In the genomic region with DNA sequence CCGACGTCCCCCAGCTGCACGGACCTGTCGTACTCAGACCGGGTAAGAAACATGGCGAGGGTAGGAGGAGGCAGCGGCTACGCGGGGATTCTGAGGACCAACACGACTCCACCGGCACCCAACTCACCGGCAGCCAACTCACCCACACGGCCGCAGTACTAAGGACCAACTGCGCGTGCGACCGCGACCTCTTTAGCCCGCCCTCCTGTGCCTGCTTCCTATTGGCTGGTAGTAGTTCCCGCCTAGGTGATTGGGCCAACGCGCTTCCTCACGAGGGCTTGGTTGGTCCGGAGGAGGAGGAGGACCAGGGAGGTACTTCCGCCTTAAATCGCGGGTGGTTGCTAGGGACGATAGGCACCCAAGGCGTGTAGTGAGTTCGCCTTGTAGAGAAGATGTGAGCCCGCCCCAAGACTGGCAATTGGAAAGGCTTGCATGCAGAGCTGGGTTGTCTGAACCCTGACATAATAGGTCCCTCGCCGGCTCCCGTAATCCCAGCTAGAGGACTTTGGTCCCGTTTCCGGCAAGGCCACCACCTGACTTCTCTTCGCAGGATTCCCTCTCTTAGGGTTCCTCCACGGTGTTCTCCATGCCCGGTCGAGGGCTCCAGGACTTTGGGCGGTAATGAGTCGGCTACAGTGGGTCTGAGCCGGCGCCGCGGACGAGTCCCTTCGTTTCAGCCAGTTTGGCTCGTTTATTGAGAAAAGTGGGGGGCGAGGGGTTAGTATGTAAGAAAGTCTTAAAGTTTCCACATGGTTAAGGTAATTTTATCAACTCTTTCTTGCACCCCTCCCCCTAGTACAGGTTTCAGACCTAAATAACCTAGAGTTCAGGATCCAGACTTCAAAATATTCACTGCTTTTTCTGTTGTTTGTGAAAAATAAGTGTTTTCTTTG, we compare ENCODE assay signal across 8 cellular contexts. TPM values are rescaled to one million over a fixed set of nuclear protein-coding genes. Genes with fewer than 3 reads are reported as not detected.
DNase-seq lines count a peak whose midpoint lies in the region; ATAC-seq, FAIRE-seq and TF ChIP-seq lines count a peak whose summit lies in the region.

Gene PSMA5 (minus strand): TSS at position 171 of the 893 bp plus-strand sequence. CDS start 118 bp downstream, at position 53.

- TF ChIP-seq POLR2A in body of pancreas (IDR thresholded peaks at IDR 0.05) = peak; percentile 62 to 93 (median 92)

- H3K9me3 ChIP-seq in body of pancreas = no peaks in the 10 kb centered on the region

- no peak for TF ChIP-seq CTCF in 22Rv1 (IDR thresholded peaks at IDR 0.05)
- TF ChIP-seq CTCF in body of pancreas (IDR thresholded peaks at IDR 0.05) = no peak

- DNase-seq in NCI-H2107 treated with DMSO at 0.1 percent for 48 hours (lab: John Stamatoyannopoulos, UW; ENCODE audit: unreplicated experiment) (peak; percentile 99), body of pancreas (peak; percentile 96 to 99 (median 96)), iPS DF 19.7 (ENCODE audit: low read depth, low spot score) (peak; percentile 98), sciatic nerve (ENCODE audit: low spot score) (peak; percentile 98)

- ATAC-seq in GM18520 (IDR thresholded peaks at IDR 0.05; ENCODE audit: unreplicated experiment) = peak; percentile 92
- ATAC-seq in HG03064 (IDR thresholded peaks at IDR 0.05; ENCODE audit: low read depth, unreplicated experiment) = peak; percentile 96
- peak; percentile 99 for ATAC-seq in body of pancreas
- peak; percentile 100 for ATAC-seq in sciatic nerve

- peaks cover 30% of the 10 kb centered on the region for H3K4me1 ChIP-seq in body of pancreas

- H3K36me3 ChIP-seq in body of pancreas (replicated peaks in 1 of 2; ENCODE audit: insufficient read depth in 1 of 2, low read depth in 2 of 2) = no peaks in the 10 kb centered on the region

- H3K27ac ChIP-seq in 22Rv1 (peak within 1 kb of the TSS; percentile 89), body of pancreas (peak within 1 kb of the TSS; percentile 76 to 90 (median 84))

- WGBS in body of pancreas, 2 donors = 0 to 1% methylated on average over 30 to 51 of the region's 51 CpGs

- H3K27me3 ChIP-seq in body of pancreas = no peaks in the 10 kb centered on the region

- peak within 1 kb of the TSS; percentile 63 to 78 for H3K4me3 ChIP-seq in body of pancreas

- peak; percentile 78 for FAIRE-seq in TTC549 (lab: Jason Lieb, UNC)

- intact Hi-C loops in body of pancreas (cut with DNase I) = no loop called here
- intact Hi-C loops in sciatic nerve (cut with DNase I) = no loop called here

RNA-seq across cellular contexts. Expression of gene PSMA5, which starts in this region (rescaled TPM):
- total RNA-seq in body of pancreas (1 to 10 TPM; 8.6 to 8.9 TPM), sciatic nerve (44.8 TPM)

Comparison
In these comparisons a context has a peak if more than half of its experiments do, and no peak if none do; other contexts are left out.
1. Peak in every context shown above with its lines: DNase-seq, ATAC-seq, H3K4me3 ChIP-seq and H3K27ac ChIP-seq.